14 cellular contexts compared by ENCODE assay signal in the genomic region with DNA sequence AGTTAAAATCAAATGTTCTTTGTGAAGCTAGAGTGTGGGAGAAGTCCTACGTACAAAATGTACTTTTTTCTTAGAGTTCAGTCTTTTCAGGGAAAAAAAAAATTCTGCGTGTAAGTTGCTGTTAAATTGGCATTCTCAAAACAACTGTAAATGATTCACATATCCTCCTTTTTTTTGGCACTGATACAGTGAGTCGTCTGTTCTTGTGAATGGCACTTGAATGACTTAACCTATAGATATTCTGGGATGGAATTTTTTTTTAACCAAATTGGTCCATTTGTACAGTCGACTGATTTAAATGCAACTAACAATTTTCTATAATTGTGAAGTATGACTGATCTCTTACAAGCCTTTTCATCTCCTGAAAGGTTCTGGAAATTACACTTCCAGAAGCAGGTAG. TPM values are rescaled to one million over a fixed set of nuclear protein-coding genes. Genes with fewer than 3 reads are reported as not detected.
DNase-seq lines count a peak whose midpoint lies in the region; ATAC-seq and TF ChIP-seq lines count a peak whose summit lies in the region.
"Had no signal": no experiment of that assay in that cellular context is flagged by ENCODE, and none has a peak within 500 bp of the region (broad histone marks: within the 10 kb centered on the region; RNA-seq: fewer than 3 reads in every experiment).

No MANE protein-coding gene starts in this region.

- H3K27ac ChIP-seq in mammary epithelial cell (ENCODE audit: insufficient read depth, low read depth, low read length) (no peak overlapping the region), colonic mucosa (no peak overlapping the region), right atrium auricular region (no peak overlapping the region)

- no peak overlapping the region for H2AFZ ChIP-seq in mammary epithelial cell (ENCODE audit: low read depth, low read length)

- no peaks in the 10 kb centered on the region for H3K27me3 ChIP-seq in mammary epithelial cell (ENCODE audit: insufficient read depth, low read length)
- no peaks in the 10 kb centered on the region for H3K27me3 ChIP-seq in colonic mucosa
- no peaks in the 10 kb centered on the region for H3K27me3 ChIP-seq in right atrium auricular region

- in situ Hi-C loops in mammary epithelial cell (cut with MboI; ENCODE audit: low sequenced_read_pairs in 2 of 2) = loop anchor here in 1 of 2 donors (10.0 kb wide), 1 partner anchor 866 kb away; no protein-coding TSS in a partner anchor

- H3K4me2 ChIP-seq in mammary epithelial cell (ENCODE audit: insufficient read depth, low read depth, low read length) = peak overlapping the region; percentile 18

- peak; percentile 61 for DNase-seq in COLO829 (ENCODE audit: low spot score)
- peak; percentile 63 for DNase-seq in mammary epithelial cell
- DNase-seq in foreskin melanocyte = peak; percentile 86
- DNase-seq in NCI-H510A treated with DMSO at 0.1 percent for 48 hours (lab: John Stamatoyannopoulos, UW) = no peak
- no peak for DNase-seq in colonic mucosa
- no peak for DNase-seq in right atrium auricular region (ENCODE audit: low spot score)
- DNase-seq: DMS79, GF-D8, NCI-H1436, NCI-H2081, NCI-H526 treated with DMSO at 0.1 percent for 48 hours had no signal

- H3K4me1 ChIP-seq in mammary epithelial cell (ENCODE audit: insufficient read depth, low read length) (peaks cover 23% of the 10 kb centered on the region), colonic mucosa (no peaks in the 10 kb centered on the region), right atrium auricular region (peaks cover 0 to 9% of the 10 kb centered on the region in 2 donors)

- CTCF ChIA-PET in mammary epithelial cell (lab: Charles Lee; ENCODE audit: low non-redundant PET) = no interaction called here

- H3K36me3 ChIP-seq in mammary epithelial cell (ENCODE audit: insufficient read depth, low read length) = no peaks in the 10 kb centered on the region
- no peaks in the 10 kb centered on the region for H3K36me3 ChIP-seq in colonic mucosa
- H3K36me3 ChIP-seq in right atrium auricular region = no peaks in the 10 kb centered on the region

- H3K79me2 ChIP-seq in mammary epithelial cell (ENCODE audit: insufficient read depth, low read length) = peaks cover 9% of the 10 kb centered on the region

- TF ChIP-seq RAD21 in Ishikawa (IDR thresholded peaks at IDR 0.05; ENCODE audit: low read depth) = no peak

- H3K4me3 ChIP-seq in mammary epithelial cell (replicated peaks in 1 of 3; ENCODE audit: insufficient read depth in 1 of 3, low read depth in 2 of 3, low read length in 3 of 3) (no peak overlapping the region), colonic mucosa (no peak overlapping the region), right atrium auricular region (no peak overlapping the region)

- intact Hi-C loops in mammary epithelial cell (cut with micrococcal nuclease) (loop anchor here (10.0 kb wide), 2 partner anchors 116 to 276 kb away; no protein-coding TSS in a partner anchor), colonic mucosa (cut with DNase I) (loop anchor here (10.0 kb wide), 2 partner anchors 244 to 526 kb away; partner anchors contain the start of genes MKKS and SLX4IP)

- H4K20me1 ChIP-seq in mammary epithelial cell (ENCODE audit: insufficient read depth, low read length) = no peaks in the 10 kb centered on the region

- 28% methylated on average over 4 of the region's 4 CpGs for WGBS in mammary epithelial cell (ENCODE audit: low coverage, missing lambda C conversion rate)

- ATAC-seq in GM18867 (IDR thresholded peaks at IDR 0.05; ENCODE audit: unreplicated experiment) = no peak
- ATAC-seq: Right ventricle myocardium inferior had no signal

- dilution Hi-C loops in mammary epithelial cell (cut with HindIII; ENCODE audit: low sequenced_read_pairs) = no loop called here

- no peaks in the 10 kb centered on the region for H3K9me3 ChIP-seq in mammary epithelial cell (replicated peaks; ENCODE audit: insufficient read depth, low read length)
- no peaks in the 10 kb centered on the region for H3K9me3 ChIP-seq in colonic mucosa
- H3K9me3 ChIP-seq in right atrium auricular region = no peaks in the 10 kb centered on the region

- H3K9ac ChIP-seq in mammary epithelial cell (ENCODE audit: insufficient read depth, low read length) (no peak overlapping the region), colonic mucosa (ENCODE audit: low read depth in 2 of 2, low read length in 2 of 2) (no peak overlapping the region)

- BruUV-seq in mammary epithelial cell (replicated peaks; lab: Mats Ljungman, UMichigan) = no TSS peak

- TF ChIP-seq CTCF in mammary epithelial cell (conservative IDR thresholded peaks at IDR 0.05 in 1 of 2, IDR thresholded peaks at IDR 0.05 in 1 of 2; ENCODE audit: extremely low read depth in 1 of 2, insufficient read depth in 1 of 2, low read depth in 1 of 2, low read length in 2 of 2) (no peak), colonic mucosa (IDR thresholded peaks at IDR 0.05) (no peak), right atrium auricular region (IDR thresholded peaks at IDR 0.05) (no peak)

- no peak for TF ChIP-seq EP300 in Ishikawa (IDR thresholded peaks at IDR 0.05; ENCODE audit: borderline replicate concordance)

TF ChIP-seq in Ishikawa, 13 proteins besides CTCF, POLR2A, EP300 and RAD21:
- TF ChIP-seq FOXM1 (IDR thresholded peaks at IDR 0.05; ENCODE audit: borderline replicate concordance, low read depth) = no peak
- no peak for TF ChIP-seq TEAD4 (IDR thresholded peaks at IDR 0.05)
- TF ChIP-seq, protein P1, sequence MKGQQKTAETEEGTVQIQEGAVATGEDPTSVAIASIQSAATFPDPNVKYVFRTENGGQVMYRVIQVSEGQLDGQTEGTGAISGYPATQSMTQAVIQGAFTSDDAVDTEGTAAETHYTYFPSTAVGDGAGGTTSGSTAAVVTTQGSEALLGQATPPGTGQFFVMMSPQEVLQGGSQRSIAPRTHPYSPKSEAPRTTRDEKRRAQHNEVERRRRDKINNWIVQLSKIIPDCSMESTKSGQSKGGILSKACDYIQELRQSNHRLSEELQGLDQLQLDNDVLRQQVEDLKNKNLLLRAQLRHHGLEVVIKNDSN (IDR thresholded peaks at IDR 0.05) = no peak
- peak; percentile 24; the same call in 1 of the 2 replicates for TF ChIP-seq NFIC (IDR thresholded peaks at IDR 0.05)
- TF ChIP-seq CREB1 (IDR thresholded peaks at IDR 0.05; ENCODE audit: low read depth) = no peak

RNA-seq across cellular contexts. Expression of gene JAG1, which starts 5.5 kb away (rescaled TPM):
- total RNA-seq in mammary epithelial cell = 100 to 1,000 TPM; 244 to 283 TPM
- polyA plus RNA-seq in mammary epithelial cell = 54.7 TPM
- polyA minus RNA-seq in mammary epithelial cell = 300 TPM
- 100 to 1,000 TPM in 1 of 2 donors, 10 to 100 TPM in 1; 66.5 to 102 TPM for total RNA-seq in colonic mucosa
- 10 to 100 TPM; 30.9 to 32.8 TPM for total RNA-seq in right atrium auricular region

Comparison
In these comparisons a context has a peak if more than half of its experiments do, and no peak if none do; other contexts are left out.
1. DNase-seq: peak in COLO829 (single experiment), mammary epithelial cell (single experiment) and foreskin melanocyte (single experiment); none in NCI-H510A treated with DMSO at 0.1 percent for 48 hours (single experiment), colonic mucosa (single experiment) and right atrium auricular region (single experiment).